In genomic region chr2:148927010-148927409, GRCh38 we compare ENCODE assay signal across 8 cellular contexts. TPM values are rescaled to one million over a fixed set of nuclear protein-coding genes. Genes with fewer than 3 reads are reported as not detected.
DNase-seq lines count a peak whose midpoint lies in the region; ATAC-seq and TF ChIP-seq lines count a peak whose summit lies in the region.

No MANE protein-coding gene starts in this region.

- no peaks in the 10 kb centered on the region for H3K79me2 ChIP-seq in SU-DHL-6 (ENCODE audit: insufficient read depth, low read length)

- TF ChIP-seq POLR2A in body of pancreas (IDR thresholded peaks at IDR 0.05): no peak

- H3K9me2 ChIP-seq in SU-DHL-6 (replicated peaks; ENCODE audit: insufficient read depth, low read length): no peaks in the 10 kb centered on the region

- DNase-seq in effector memory CD4-positive, alpha-beta T cell: peak in 2 of 3 donors; percentile 4 to 18
- DNase-seq in stimulated activated CD4-positive, alpha-beta T cell treated with anti-CD3 and anti-CD28 coated beads, TNF-alpha, amount 100 ng/mL, for 24 hours (ENCODE audit: low read depth in 3 of 3): peak in 2 of 3 experiments; percentile 6 to 29
- DNase-seq in body of pancreas (no peak), coronary artery (ENCODE audit: low spot score) (no peak), SW480 (ENCODE audit: low spot score) (no peak)

- H2AFZ ChIP-seq in SU-DHL-6 (ENCODE audit: low read depth, low read length, severe bottlenecking): peak overlapping the region; percentile 92

- no peaks in the 10 kb centered on the region for H4K20me1 ChIP-seq in SU-DHL-6 (ENCODE audit: low read depth, low read length)

- H3K9me3 ChIP-seq in SU-DHL-6 (ENCODE audit: insufficient read depth, low read length) (no peaks in the 10 kb centered on the region), body of pancreas (no peaks in the 10 kb centered on the region)
- H3K9me3 ChIP-seq in effector memory CD4-positive, alpha-beta T cell (ENCODE audit: control insufficient read depth, low read length): no peaks in the 10 kb centered on the region

- H3F3A ChIP-seq in SU-DHL-6 (ENCODE audit: insufficient read depth): no peaks in the 10 kb centered on the region

- ATAC-seq in GM19025 (IDR thresholded peaks at IDR 0.05; ENCODE audit: low read depth, unreplicated experiment) (peak; percentile 51), HG02938 (IDR thresholded peaks at IDR 0.05; ENCODE audit: unreplicated experiment) (peak; percentile 44), body of pancreas (no peak)

- H3K36me3 ChIP-seq in SU-DHL-6 (ENCODE audit: low read length) (no peaks in the 10 kb centered on the region), body of pancreas (replicated peaks in 1 of 2; ENCODE audit: insufficient read depth in 1 of 2, low read depth in 2 of 2) (no peaks in the 10 kb centered on the region)
- H3K36me3 ChIP-seq in effector memory CD4-positive, alpha-beta T cell (ENCODE audit: control insufficient read depth, insufficient read depth, low read length): peaks cover 4% of the 10 kb centered on the region

- 76 to 87% methylated on average over 12 of the region's 12 CpGs for WGBS in body of pancreas, 2 donors

- intact Hi-C loops in body of pancreas (cut with DNase I): no loop called here

- TF ChIP-seq CTCF in SU-DHL-6 (IDR thresholded peaks at IDR 0.05; ENCODE audit: insufficient read depth, low read length, poor library complexity, severe bottlenecking) (no peak), body of pancreas (IDR thresholded peaks at IDR 0.05) (no peak), coronary artery (IDR thresholded peaks at IDR 0.05) (no peak)

- H3K27me3 ChIP-seq in SU-DHL-6 (ENCODE audit: low read length) (no peaks in the 10 kb centered on the region), body of pancreas (no peaks in the 10 kb centered on the region)
- no peaks in the 10 kb centered on the region for H3K27me3 ChIP-seq in effector memory CD4-positive, alpha-beta T cell (replicated peaks; ENCODE audit: control insufficient read depth, insufficient read depth, low read length, poor library complexity, severe bottlenecking)

- peak overlapping the region; percentile 53 for H3K4me2 ChIP-seq in SU-DHL-6 (ENCODE audit: low read depth, low read length, poor library complexity, severe bottlenecking)

- H3K4me1 ChIP-seq in effector memory CD4-positive, alpha-beta T cell (ENCODE audit: control insufficient read depth, insufficient read depth, low read length, poor library complexity, severe bottlenecking): peaks cover 13% of the 10 kb centered on the region
- H3K4me1 ChIP-seq in body of pancreas: no peaks in the 10 kb centered on the region

- peak overlapping the region; percentile 15 for H3K4me3 ChIP-seq in SU-DHL-6 (ENCODE audit: insufficient read depth, low read length, poor library complexity, severe bottlenecking)
- H3K4me3 ChIP-seq in effector memory CD4-positive, alpha-beta T cell (ENCODE audit: insufficient read depth, low read depth, low read length, poor library complexity, severe bottlenecking): peak overlapping the region; percentile 19
- H3K4me3 ChIP-seq in body of pancreas: no peak overlapping the region
- H3K4me3 ChIP-seq in coronary artery: no peak overlapping the region

- no peak overlapping the region for H3K9ac ChIP-seq in SU-DHL-6 (ENCODE audit: low read length)

- H3K27ac ChIP-seq in SU-DHL-6 (ENCODE audit: low read depth, low read length) (no peak overlapping the region), body of pancreas (no peak overlapping the region), coronary artery (no peak overlapping the region)
- H3K27ac ChIP-seq in effector memory CD4-positive, alpha-beta T cell (ENCODE audit: insufficient read depth, low read length, poor library complexity, severe bottlenecking): peak overlapping the region; percentile 15

RNA-seq across cellular contexts. Expression of gene KIF5C, which starts 52.0 kb away (rescaled TPM):
- total RNA-seq in body of pancreas: 1 to 10 TPM; 2.0 to 2.6 TPM

Comparison
In these comparisons a context has a peak if more than half of its experiments do, and no peak if none do; other contexts are left out.
1. H3K4me3 ChIP-seq: peak in SU-DHL-6 (single experiment) and effector memory CD4-positive, alpha-beta T cell (single experiment); none in body of pancreas (0 of 2) and coronary artery (single experiment).
2. DNase-seq: peak in effector memory CD4-positive, alpha-beta T cell (2 of 3) and stimulated activated CD4-positive, alpha-beta T cell treated with anti-CD3 and anti-CD28 coated beads, TNF-alpha, amount 100 ng/mL, for 24 hours (2 of 3); none in body of pancreas (0 of 4), coronary artery (single experiment) and SW480 (single experiment).